In genomic region chr7:100472854-100473499, GRCh38 we compare ENCODE assay signal across 1 cellular context.
TF ChIP-seq lines count a peak whose summit lies in the region.

No MANE protein-coding gene starts in this region.

TF ChIP-seq in endothelial cell of umbilical vein, 7 proteins besides CTCF, POLR2A, EP300 and RAD21:
- peak; percentile 14 for TF ChIP-seq FOS (IDR thresholded peaks at IDR 0.05; ENCODE audit: borderline replicate concordance, insufficient read depth, low read length)
- no peak for TF ChIP-seq JUN (IDR thresholded peaks at IDR 0.05; ENCODE audit: borderline replicate concordance, insufficient read depth, insufficient read length, low read depth)
